In the genomic region with DNA sequence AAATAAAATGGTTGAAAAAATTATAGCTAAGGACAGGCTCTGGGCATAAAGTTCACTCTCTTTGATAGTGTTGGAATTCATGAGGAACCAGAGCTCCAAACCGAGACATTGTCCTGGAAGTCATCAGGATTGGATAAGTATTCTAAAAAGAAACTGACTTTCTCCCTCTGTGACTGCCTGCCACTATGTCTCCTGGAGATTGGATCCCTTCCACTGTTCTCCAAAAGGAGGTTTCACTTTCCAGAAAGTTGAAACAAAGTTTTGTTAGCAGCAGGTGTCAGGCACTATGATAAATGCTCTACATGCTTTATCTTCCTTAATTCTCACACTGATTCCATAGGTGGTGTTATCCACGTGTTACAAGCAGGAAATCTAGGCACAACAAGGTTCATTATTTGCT, we compare ENCODE assay signal across 12 cellular contexts. TPM values are rescaled to one million over a fixed set of nuclear protein-coding genes. Genes with fewer than 3 reads are reported as not detected.
DNase-seq lines count a peak whose midpoint lies in the region; ATAC-seq, FAIRE-seq and TF ChIP-seq lines count a peak whose summit lies in the region.
"Had no signal": no experiment of that assay in that cellular context is flagged by ENCODE, and none has a peak within 500 bp of the region (broad histone marks: within the 10 kb centered on the region; RNA-seq: fewer than 3 reads in every experiment).

No MANE protein-coding gene starts in this region.

- WGBS in small intestine, 3 donors, result 6 to 44% (median 20%) methylated on average over 2 of the region's 2 CpGs
- 67 to 80% methylated on average over 2 of the region's 2 CpGs for WGBS in tibial nerve, 2 donors

- no peak overlapping the region for H3K27ac ChIP-seq in small intestine (ENCODE audit: low read depth in 1 of 2, low read length in 1 of 2)
- H3K27ac ChIP-seq in tibial nerve, result no peak overlapping the region

- ATAC-seq in GM19043 (IDR thresholded peaks at IDR 0.05; ENCODE audit: low read depth, unreplicated experiment), result peak; percentile 28
- ATAC-seq in HG02798 (IDR thresholded peaks at IDR 0.05; ENCODE audit: poor library complexity, unreplicated experiment), result peak; percentile 28
- peak; percentile 21 for ATAC-seq in HG03571 (IDR thresholded peaks at IDR 0.05; ENCODE audit: unreplicated experiment)

- no peak for TF ChIP-seq POLR2A in tibial nerve (IDR thresholded peaks at IDR 0.05)
- TF ChIP-seq POLR2A in erythroblast (IDR thresholded peaks at IDR 0.05; ENCODE audit: low read length), result no peak

- no peak for FAIRE-seq in small intestine (lab: Jason Lieb, UNC)

- no peak for TF ChIP-seq EP300 in tibial nerve (IDR thresholded peaks at IDR 0.05)

- H3K9me3 ChIP-seq in small intestine (ENCODE audit: control insufficient read depth, low read depth), result no peaks in the 10 kb centered on the region
- H3K9me3 ChIP-seq in tibial nerve, result peaks cover 0 to 4% (median 0%) of the 10 kb centered on the region in 4 donors
- H3K9me3 ChIP-seq: SK-N-SH had no signal

- DNase-seq in small intestine (peak; percentile 35), tibial nerve (ENCODE audit: low spot score in 2 of 2) (no peak), NCI-H2029 (lab: John Stamatoyannopoulos, UW) (no peak), erythroblast (lab: John Stamatoyannopoulos, UW) (no peak)
- no peak for DNase-seq in effector CD8-positive, alpha-beta T cell (lab: John Stamatoyannopoulos, UW)
- DNase-seq: activated T-cell treated with anti-CD3 and anti-CD28 coated beads for 4 hours; central memory CD4-positive, alpha-beta T cell; NCI-H2029 treated with DMSO at 0.1 percent for 48 hours; SK-N-SH had no signal

- no peak overlapping the region for H3K4me3 ChIP-seq in small intestine (ENCODE audit: low read depth in 1 of 2, low read length in 2 of 2)
- no peak overlapping the region for H3K4me3 ChIP-seq in tibial nerve

- H3K36me3 ChIP-seq in small intestine (ENCODE audit: control insufficient read depth in 2 of 2, insufficient read depth in 2 of 2, low read length in 2 of 2), result no peaks in the 10 kb centered on the region
- H3K36me3 ChIP-seq in tibial nerve, result no peaks in the 10 kb centered on the region

- no peak for TF ChIP-seq CTCF in tibial nerve (IDR thresholded peaks at IDR 0.05)

- H3K27me3 ChIP-seq in small intestine (ENCODE audit: control insufficient read depth in 2 of 2, insufficient read depth in 2 of 2, low read length in 2 of 2), result no peaks in the 10 kb centered on the region
- no peaks in the 10 kb centered on the region for H3K27me3 ChIP-seq in tibial nerve

- H3K4me1 ChIP-seq in small intestine (ENCODE audit: control insufficient read depth in 2 of 2, insufficient read depth in 1 of 2, low read depth in 1 of 2, low read length in 1 of 2) (no peaks in the 10 kb centered on the region), tibial nerve (no peaks in the 10 kb centered on the region)

RNA-seq across cellular contexts. Expression of a gene that starts 16.8 kb away (rescaled TPM):
- 1 to 10 TPM in 2 of 3 donors, under 1 TPM in 1; 0.89 to 3.0 (median 1.4) TPM for polyA plus RNA-seq in small intestine
- total RNA-seq in tibial nerve, result 1 to 10 TPM; 3.5 to 6.3 (median 5.1) TPM
- polyA plus RNA-seq: SK-N-SH had no signal
